In genomic region chr1:64701071-64701470, GRCh38 we compare ENCODE assay signal across 28 cellular contexts.
"Had no signal": no experiment of that assay in that cellular context is flagged by ENCODE, and none has a peak within 500 bp of the region (broad histone marks: within the 10 kb centered on the region; RNA-seq: fewer than 3 reads in every experiment).

No MANE protein-coding gene starts in this region.

- H3K4me2 ChIP-seq: hepatocyte had no signal

- H3K27me3 ChIP-seq: gastrocnemius medialis, hepatocyte, ovary, sigmoid colon, upper lobe of left lung, vagina had no signal

- H3K9me3 ChIP-seq: gastrocnemius medialis, ovary, prostate gland, sigmoid colon, upper lobe of left lung, vagina had no signal

- H2AFZ ChIP-seq: hepatocyte had no signal

- H3K79me2 ChIP-seq: hepatocyte had no signal

- H3K36me3 ChIP-seq: gastrocnemius medialis, ovary, prostate gland, sigmoid colon, upper lobe of left lung, vagina had no signal

- H3K9me3 Mint-ChIP-seq: activated CD4-positive, alpha-beta memory T cell treated with anti-CD3 and anti-CD28 coated beads, Interleukin-2, amount 10 ng/mL, durations not matched to agents 7 days and 5 days; activated CD4-positive, alpha-beta T cell treated with anti-CD3 and anti-CD28 coated beads, Interleukin-2, amount 10 ng/mL, durations not matched to agents 7 days and 5 days; activated naive CD4-positive, alpha-beta T cell treated with anti-CD3 and anti-CD28 coated beads, Interleukin-2, amount 50 U/mL, for 24 hours; activated naive CD8-positive, alpha-beta T cell treated with anti-CD3 and anti-CD28 coated beads, Interleukin-2, amount 50 U/mL, for 24 hours; activated T-helper 17 cell treated with anti-CD3 and anti-CD28 coated beads, Interleukin-2, amount 50 U/mL, for 72 hours had no signal

- H3K4me3 Mint-ChIP-seq: activated CD4-positive, alpha-beta memory T cell treated with anti-CD3 and anti-CD28 coated beads, Interleukin-2, amount 10 ng/mL, durations not matched to agents 7 days and 5 days; activated CD4-positive, alpha-beta T cell treated with anti-CD3 and anti-CD28 coated beads, Interleukin-2, amount 10 ng/mL, durations not matched to agents 7 days and 5 days; activated naive CD4-positive, alpha-beta T cell treated with anti-CD3 and anti-CD28 coated beads, Interleukin-2, amount 50 U/mL, for 24 hours; activated naive CD8-positive, alpha-beta T cell treated with anti-CD3 and anti-CD28 coated beads, Interleukin-2, amount 50 U/mL, for 24 hours; activated T-cell treated with anti-CD3 and anti-CD28 coated beads, Interleukin-2, amount 50 U/mL, for 24 hours; activated T-helper 17 cell treated with anti-CD3 and anti-CD28 coated beads, Interleukin-2, amount 50 U/mL, for 72 hours; naive thymus-derived CD4-positive, alpha-beta T cell; stimulated activated effector memory CD8-positive, alpha-beta T cell treated with anti-CD3 and anti-CD28 coated beads, Interleukin-12 subunit alpha, Interleukin-12 subunit beta, amount 100 ng/mL, for 72 hours; stimulated activated naive CD8-positive, alpha-beta T cell treated with anti-CD3 and anti-CD28 coated beads, Interleukin-15, amount 100 ng/mL, for 72 hours had no signal

- H3K36me3 Mint-ChIP-seq: activated naive CD4-positive, alpha-beta T cell treated with anti-CD3 and anti-CD28 coated beads, Interleukin-2, amount 50 U/mL, for 24 hours had no signal

- DNase-seq: activated CD4-positive, alpha-beta memory T cell treated with anti-CD3 and anti-CD28 coated beads, Interleukin-2, amount 10 ng/mL, durations not matched to agents 7 days and 5 days; activated CD4-positive, alpha-beta T cell treated with anti-CD3 and anti-CD28 coated beads for 1 hour; activated CD4-positive, alpha-beta T cell treated with anti-CD3 and anti-CD28 coated beads, Interleukin-2, amount 10 ng/mL, durations not matched to agents 7 days and 5 days; activated CD8-positive, alpha-beta memory T cell treated with anti-CD3 and anti-CD28 coated beads, Interleukin-2, amount 50 U/mL, for 48 hours; activated gamma-delta T cell treated with Interleukin-2 at 50 U/mL for 16 hours; activated naive CD8-positive, alpha-beta T cell treated with anti-CD3 and anti-CD28 coated beads, Interleukin-2, amount 50 U/mL, for 24 hours; activated T-cell treated with anti-CD3 and anti-CD28 coated beads, Interleukin-2, amount 50 U/mL, for 24 hours; amygdala; dermis blood vessel endothelial cell; effector CD4-positive, alpha-beta T cell; gastrocnemius medialis; left colon; midbrain; naive thymus-derived CD4-positive, alpha-beta T cell; ovary; sigmoid colon; small intestine; stimulated activated CD4-positive, alpha-beta T cell treated with anti-CD3 and anti-CD28 coated beads, Interleukin-4, amount 100 ng/mL, for 24 hours; stimulated activated naive CD8-positive, alpha-beta T cell treated with anti-CD3 and anti-CD28 coated beads, Interleukin-15, amount 100 ng/mL, for 72 hours; substantia nigra; T-helper 2 cell; upper lobe of left lung had no signal

- H3K27ac Mint-ChIP-seq: activated CD4-positive, alpha-beta memory T cell treated with anti-CD3 and anti-CD28 coated beads, Interleukin-2, amount 10 ng/mL, durations not matched to agents 7 days and 5 days; activated CD4-positive, alpha-beta T cell treated with anti-CD3 and anti-CD28 coated beads, Interleukin-2, amount 10 ng/mL, durations not matched to agents 7 days and 5 days; activated naive CD4-positive, alpha-beta T cell treated with anti-CD3 and anti-CD28 coated beads, Interleukin-2, amount 50 U/mL, for 24 hours; activated naive CD8-positive, alpha-beta T cell treated with anti-CD3 and anti-CD28 coated beads, Interleukin-2, amount 50 U/mL, for 24 hours; activated T-cell treated with anti-CD3 and anti-CD28 coated beads, Interleukin-2, amount 50 U/mL, for 24 hours; activated T-helper 17 cell treated with anti-CD3 and anti-CD28 coated beads, Interleukin-2, amount 50 U/mL, for 72 hours; naive thymus-derived CD4-positive, alpha-beta T cell; stimulated activated effector memory CD8-positive, alpha-beta T cell treated with anti-CD3 and anti-CD28 coated beads, Interleukin-12 subunit alpha, Interleukin-12 subunit beta, amount 100 ng/mL, for 72 hours; stimulated activated naive CD8-positive, alpha-beta T cell treated with anti-CD3 and anti-CD28 coated beads, Interleukin-15, amount 100 ng/mL, for 72 hours had no signal

- H3K27me3 Mint-ChIP-seq: stimulated activated naive CD8-positive, alpha-beta T cell treated with anti-CD3 and anti-CD28 coated beads, Interleukin-15, amount 100 ng/mL, for 72 hours had no signal

- H3K27ac ChIP-seq: gastrocnemius medialis, hepatocyte, ovary, prostate gland, sigmoid colon, upper lobe of left lung, vagina had no signal

- H3K4me3 ChIP-seq: gastrocnemius medialis, hepatocyte, ovary, prostate gland, sigmoid colon, upper lobe of left lung, vagina had no signal

- H3K4me1 ChIP-seq: gastrocnemius medialis, prostate gland, sigmoid colon, upper lobe of left lung, vagina had no signal

- ATAC-seq: activated naive CD8-positive, alpha-beta T cell treated with anti-CD3 and anti-CD28 coated beads, Interleukin-2, amount 50 U/mL, for 24 hours; activated T-helper 17 cell treated with anti-CD3 and anti-CD28 coated beads, Interleukin-2, amount 50 U/mL, for 72 hours; gastrocnemius medialis; left colon; naive thymus-derived CD4-positive, alpha-beta T cell; stimulated activated effector memory CD8-positive, alpha-beta T cell treated with anti-CD3 and anti-CD28 coated beads, Interleukin-12 subunit alpha, Interleukin-12 subunit beta, amount 100 ng/mL, for 72 hours; stimulated activated naive CD8-positive, alpha-beta T cell treated with anti-CD3 and anti-CD28 coated beads, Interleukin-15, amount 100 ng/mL, for 72 hours had no signal

- H3K4me1 Mint-ChIP-seq: activated CD4-positive, alpha-beta memory T cell treated with anti-CD3 and anti-CD28 coated beads, Interleukin-2, amount 10 ng/mL, durations not matched to agents 7 days and 5 days; activated CD4-positive, alpha-beta T cell treated with anti-CD3 and anti-CD28 coated beads, Interleukin-2, amount 10 ng/mL, durations not matched to agents 7 days and 5 days; activated naive CD4-positive, alpha-beta T cell treated with anti-CD3 and anti-CD28 coated beads, Interleukin-2, amount 50 U/mL, for 24 hours; activated naive CD8-positive, alpha-beta T cell treated with anti-CD3 and anti-CD28 coated beads, Interleukin-2, amount 50 U/mL, for 24 hours; activated T-helper 17 cell treated with anti-CD3 and anti-CD28 coated beads, Interleukin-2, amount 50 U/mL, for 72 hours; stimulated activated effector memory CD8-positive, alpha-beta T cell treated with anti-CD3 and anti-CD28 coated beads, Interleukin-12 subunit alpha, Interleukin-12 subunit beta, amount 100 ng/mL, for 72 hours; stimulated activated naive CD8-positive, alpha-beta T cell treated with anti-CD3 and anti-CD28 coated beads, Interleukin-15, amount 100 ng/mL, for 72 hours had no signal
